6 cellular contexts compared by ENCODE assay signal in the genomic region with DNA sequence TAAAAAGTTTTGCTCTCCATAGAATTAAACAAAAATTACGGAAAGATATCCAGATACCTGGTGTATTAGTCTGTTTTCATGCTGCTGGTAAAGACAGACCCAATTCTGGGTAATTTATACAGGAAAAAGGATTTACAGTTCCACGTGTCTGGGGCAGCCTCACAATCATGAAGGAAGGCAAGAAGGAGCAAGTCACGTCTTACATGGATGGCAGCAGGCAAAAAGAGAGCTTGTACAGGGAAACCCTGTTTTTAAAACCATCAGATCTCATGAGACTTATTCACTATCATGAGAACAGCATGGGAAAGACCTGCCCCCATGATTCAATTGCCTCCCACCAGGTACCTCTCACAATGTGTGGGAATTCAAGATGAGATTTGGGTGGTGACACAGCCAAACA. TPM values are rescaled to one million over a fixed set of nuclear protein-coding genes. Genes with fewer than 3 reads are reported as not detected.
"Had no signal": no experiment of that assay in that cellular context is flagged by ENCODE, and none has a peak within 500 bp of the region (broad histone marks: within the 10 kb centered on the region; RNA-seq: fewer than 3 reads in every experiment).

No MANE protein-coding gene starts in this region.

RNA-seq across cellular contexts. Expression of a gene that starts 24.2 kb away (rescaled TPM):
- total RNA-seq: PC-9, Peyer's patch, Right ventricle myocardium inferior, Right ventricle myocardium superior, SJCRH30, SK-MEL-5 had no signal

RNA-seq across cellular contexts. Expression of a gene that starts 35.9 kb away (rescaled TPM):
- total RNA-seq: SJCRH30 had no signal
